Comparison of ENCODE assay signal across 17 cellular contexts in genomic region chr1:41315867-41316266, GRCh38. TPM values are rescaled to one million over a fixed set of nuclear protein-coding genes. Genes with fewer than 3 reads are reported as not detected.
A peak's percentile ranks its signal among the peaks of the same experiment; 100 is the strongest.
DNase-seq lines count a peak whose midpoint lies in the region; ATAC-seq, FAIRE-seq and TF ChIP-seq lines count a peak whose summit lies in the region.
"Had no signal": no experiment of that assay in that cellular context is flagged by ENCODE, and none has a peak within 500 bp of the region (broad histone marks: within the 10 kb centered on the region; RNA-seq: fewer than 3 reads in every experiment).

No MANE protein-coding gene starts in this region.

- H3K9me3 ChIP-seq in HepG2 (ENCODE audit: low read length) (no peaks in the 10 kb centered on the region), right lobe of liver (no peaks in the 10 kb centered on the region)

- no peak for TF ChIP-seq RAD21 in HepG2 (CRISPR knock-in tag; IDR thresholded peaks at IDR 0.05)

- H3K27me3 Mint-ChIP-seq in glutamatergic neuron (ENCODE audit: unreplicated experiment): peaks cover 6% of the 10 kb centered on the region
- H3K27me3 Mint-ChIP-seq: CD4-positive, alpha-beta T cell had no signal

- WGBS in HepG2 (ENCODE audit: low lambda C conversion rate): 42% methylated on average over 3 of the region's 3 CpGs
- 100% methylated on average over 1 of the region's 3 CpGs for WGBS in right lobe of liver (ENCODE audit: insufficient coverage, low coverage, low lambda C conversion rate, missing lambda C conversion rate)

- FAIRE-seq in HepG2 (lab: Jason Lieb, UNC) (no peak), urothelium cell line (lab: Jason Lieb, UNC) (peak; percentile 17)
- FAIRE-seq: GM19239 had no signal

- intact Hi-C loops in HepG2 (cut with micrococcal nuclease; ENCODE audit: unreplicated experiment) (no loop called here), right lobe of liver (cut with DNase I) (no loop called here)

- H3K4me3 Mint-ChIP-seq in glutamatergic neuron (ENCODE audit: unreplicated experiment): no peak overlapping the region
- H3K4me3 Mint-ChIP-seq: CD4-positive, alpha-beta T cell; H9 had no signal

- in situ Hi-C loops in HepG2 (cut with HindIII; ENCODE audit: extremely low pct_ligation_motif_present, low pct_unique_long_range_greater_than_20kb): no loop called here

- CTCF ChIA-PET in HepG2 (lab: Yijun Ruan, JAX; ENCODE audit: low intra/inter-chr PET ratio, low total read pairs) (no interaction called here), HEK293T (lab: Yijun Ruan, JAX) (interaction anchor here (1.5 kb wide), 1 partner anchor 40 kb away, joined by 4 read pairs; no protein-coding TSS in a partner anchor)

- TF ChIP-seq POLR2A in HepG2 (IDR thresholded peaks at IDR 0.05; ENCODE audit: insufficient read depth in 1 of 2, low read depth in 2 of 2, low read length in 2 of 2) (no peak), right lobe of liver (IDR thresholded peaks at IDR 0.05) (no peak)

- ATAC-seq in HepG2 (no peak), right lobe of liver (no peak)

- H4K20me1 ChIP-seq in HepG2 (ENCODE audit: insufficient read depth, low read length): no peaks in the 10 kb centered on the region

- TF ChIP-seq CTCF in HepG2 (CRISPR knock-in tag; IDR thresholded peaks at IDR 0.05) (no peak), right lobe of liver (IDR thresholded peaks at IDR 0.05) (no peak), glutamatergic neuron (IDR thresholded peaks at IDR 0.05; ENCODE audit: partially characterized antibody, unreplicated experiment) (no peak)

- H3K36me3 ChIP-seq in HepG2 (replicated peaks in 1 of 2; ENCODE audit: control insufficient read depth in 1 of 2, insufficient read depth in 2 of 2, low read length in 2 of 2) (no peaks in the 10 kb centered on the region), right lobe of liver (no peaks in the 10 kb centered on the region)

- no peak overlapping the region for H2AFZ ChIP-seq in HepG2 (ENCODE audit: low read length)

- peaks cover 25% of the 10 kb centered on the region for H3K4me1 Mint-ChIP-seq in glutamatergic neuron (ENCODE audit: low read depth, unreplicated experiment)

- H3K4me3 ChIP-seq in HepG2 (replicated peaks in 1 of 3; ENCODE audit: insufficient read depth in 1 of 3, low read depth in 2 of 3, low read length in 3 of 3): no peak overlapping the region
- H3K4me3 ChIP-seq in right lobe of liver: no peak overlapping the region
- H3K4me3 ChIP-seq: SK-N-MC had no signal

- no peaks in the 10 kb centered on the region for H3K36me3 Mint-ChIP-seq in glutamatergic neuron (ENCODE audit: unreplicated experiment)

- POLR2A ChIA-PET in HepG2 (lab: Yijun Ruan, JAX) (no interaction called here), HEK293T (lab: Yijun Ruan, JAX) (no interaction called here)

- TF ChIP-seq EP300 in HepG2 (IDR thresholded peaks at IDR 0.05; ENCODE audit: low read depth in 2 of 2, low read length in 2 of 2) (no peak), HepG2 (CRISPR knock-in tag; IDR thresholded peaks at IDR 0.05; ENCODE audit: borderline replicate concordance) (no peak)

- H3K4me2 ChIP-seq in HepG2 (ENCODE audit: low read depth, low read length): no peak overlapping the region

- H3K27ac ChIP-seq in HepG2 (ENCODE audit: extremely low read length, insufficient read depth, low read length) (no peak overlapping the region), right lobe of liver (no peak overlapping the region)
- H3K27ac ChIP-seq: SK-N-MC had no signal

- H3K4me1 ChIP-seq in HepG2 (ENCODE audit: insufficient read depth, low read length) (peaks cover 12% of the 10 kb centered on the region), right lobe of liver (no peaks in the 10 kb centered on the region)

- no peaks in the 10 kb centered on the region for H3K79me2 ChIP-seq in HepG2 (ENCODE audit: insufficient read depth, low read length)

- peaks cover 18% of the 10 kb centered on the region for H3K9me3 Mint-ChIP-seq in glutamatergic neuron (ENCODE audit: unreplicated experiment)
- H3K9me3 Mint-ChIP-seq: CD4-positive, alpha-beta T cell; H9 had no signal

- DNase-seq in HepG2 (ENCODE audit: low spot score): no peak
- no peak for DNase-seq in right lobe of liver
- peak; percentile 13 for DNase-seq in activated CD8-positive, alpha-beta memory T cell treated with anti-CD3 and anti-CD28 coated beads, Interleukin-2, amount 50 U/mL, for 48 hours
- DNase-seq in glutamatergic neuron: no peak
- DNase-seq in urothelium cell line (ENCODE audit: low spot score): peak; percentile 4
- DNase-seq in HEK293T (ENCODE audit: extremely low spot score): no peak
- DNase-seq in DMS53 treated with DMSO at 0.1 percent for 48 hours (lab: John Stamatoyannopoulos, UW; ENCODE audit: unreplicated experiment): no peak
- DNase-seq in GDM1 (lab: John Stamatoyannopoulos, UW): no peak
- DNase-seq: CD4-positive, alpha-beta T cell; COR-L47; H9; NCI-H146; NCI-H2029; Right ventricle myocardium superior; SW 1271 had no signal

- H3K27me3 ChIP-seq in HepG2 (ENCODE audit: control insufficient read depth in 1 of 2, insufficient read depth in 2 of 2, low read length in 2 of 2): no peaks in the 10 kb centered on the region; a peak in 1 of 5 replicates
- H3K27me3 ChIP-seq in right lobe of liver: no peaks in the 10 kb centered on the region

- BruUV-seq in HepG2 (replicated peaks; lab: Mats Ljungman, UMichigan): no TSS peak

- H3K9ac ChIP-seq in HepG2 (ENCODE audit: insufficient read depth, low read depth, low read length): no peak overlapping the region

- peak overlapping the region; percentile 72 for H3K27ac Mint-ChIP-seq in glutamatergic neuron (ENCODE audit: unreplicated experiment)
- H3K27ac Mint-ChIP-seq: CD4-positive, alpha-beta T cell had no signal

TF ChIP-seq in HepG2, 621 proteins besides CTCF, POLR2A, EP300 and RAD21 (continues in another document):
- no peak for TF ChIP-seq BCL3 (CRISPR knock-in tag; IDR thresholded peaks at IDR 0.05)

TF ChIP-seq in HEK293T, 16 proteins besides CTCF, POLR2A, EP300 and RAD21:
- TF ChIP-seq ARNT (IDR thresholded peaks at IDR 0.05): no peak
- TF ChIP-seq NFRKB (IDR thresholded peaks at IDR 0.05): no peak
- no peak for TF ChIP-seq ELF4 (IDR thresholded peaks at IDR 0.05)
- TF ChIP-seq L3MBTL2 (conservative IDR thresholded peaks at IDR 0.05): no peak
- TF ChIP-seq SP1 (IDR thresholded peaks at IDR 0.05): no peak
- TF ChIP-seq BHLHE40 (IDR thresholded peaks at IDR 0.05; ENCODE audit: borderline replicate concordance): no peak
- no peak for TF ChIP-seq FOXK2 (IDR thresholded peaks at IDR 0.05)
- no peak for TF ChIP-seq ZNF384 (IDR thresholded peaks at IDR 0.05)
- TF ChIP-seq HDGF (IDR thresholded peaks at IDR 0.05; ENCODE audit: borderline replicate concordance): no peak
- TF ChIP-seq PKNOX1 (IDR thresholded peaks at IDR 0.05): no peak
- no peak for TF ChIP-seq FOXA1 (IDR thresholded peaks at IDR 0.05)

RNA-seq across cellular contexts. Expression of gene FOXO6, which starts 45.4 kb away (rescaled TPM):
- total RNA-seq in HepG2 (2016; rRNA removed; fragmentation: Illumina TruSeq; extraction: Trizol) (0.13 TPM in 1 of 2 replicates, not detected in the other), right lobe of liver (under 1 TPM in 3 of 6 experiments, not detected in 3; 0.12 to 0.55 (median 0.54) TPM), glutamatergic neuron (ENCODE audit: unreplicated experiment) (11.7 TPM)
- not detected in 2 replicates for total RNA-seq in HepG2 (2016; cell fraction: cytosol; rRNA removed; fragmentation: Illumina TruSeq; extraction: Trizol; ENCODE audit: low read depth)
- 0.06 TPM in 1 of 2 replicates, not detected in the other for total RNA-seq in HepG2 (2016; cell fraction: insoluble cytoplasmic fraction; rRNA removed; fragmentation: Illumina TruSeq; extraction: Trizol)
- 0.07 TPM in 1 of 2 replicates, not detected in the other for total RNA-seq in HepG2 (2016; cell fraction: membrane; rRNA removed; fragmentation: Illumina TruSeq; extraction: Trizol)
- 0.25 TPM in 1 of 2 replicates, not detected in the other for total RNA-seq in HepG2 (2016; cell fraction: nucleus; rRNA removed; fragmentation: Illumina TruSeq; extraction: Trizol)
- polyA plus RNA-seq in HepG2 (2011; rRNA removed): not detected in 2 replicates
- polyA plus RNA-seq in HepG2 (2011; cell fraction: cytosol; rRNA removed): not detected in 2 replicates
- not detected in 2 replicates for polyA plus RNA-seq in HepG2 (2011; cell fraction: nucleus; rRNA removed)
- polyA plus RNA-seq in HepG2 (2012): 0.07 TPM in 1 of 2 replicates, not detected in the other
- not detected in 2 replicates for polyA plus RNA-seq in HepG2 (2016; cell fraction: cytosol; fragmentation: Illumina TruSeq; extraction: Trizol; ENCODE audit: low read depth)
- polyA plus RNA-seq in HepG2 (2016; cell fraction: insoluble cytoplasmic fraction; fragmentation: Illumina TruSeq; extraction: Trizol; ENCODE audit: low read depth): 0.11 and 0.15 TPM in 2 replicates
- 0.06 TPM in 1 of 2 replicates, not detected in the other for polyA plus RNA-seq in HepG2 (2016; cell fraction: membrane; fragmentation: Illumina TruSeq; extraction: Trizol; ENCODE audit: low read depth)
- polyA plus RNA-seq in HepG2 (2016; cell fraction: nucleus; fragmentation: Illumina TruSeq; extraction: Trizol; ENCODE audit: insufficient read depth, low read depth): not detected in 2 replicates
- 0.54 TPM in 1 of 2 replicates, not detected in the other for polyA minus RNA-seq in HepG2 (2011; rRNA and poly(A)+ RNA removed; ENCODE audit: low replicate concordance)
- not detected in 2 replicates for polyA minus RNA-seq in HepG2 (2011; cell fraction: cytosol; rRNA and poly(A)+ RNA removed)
- not detected in 2 replicates for polyA minus RNA-seq in HepG2 (2011; cell fraction: nucleus; rRNA and poly(A)+ RNA removed)

Comparison
In these comparisons a context has a peak if more than half of its experiments do, and no peak if none do; other contexts are left out.
1. DNase-seq: peak in activated CD8-positive, alpha-beta memory T cell treated with anti-CD3 and anti-CD28 coated beads, Interleukin-2, amount 50 U/mL, for 48 hours (single experiment) and urothelium cell line (single experiment); none in HepG2 (single experiment), right lobe of liver (0 of 3), glutamatergic neuron (single experiment), HEK293T (single experiment), DMS53 treated with DMSO at 0.1 percent for 48 hours (single experiment) and GDM1 (single experiment).